In the genomic region with DNA sequence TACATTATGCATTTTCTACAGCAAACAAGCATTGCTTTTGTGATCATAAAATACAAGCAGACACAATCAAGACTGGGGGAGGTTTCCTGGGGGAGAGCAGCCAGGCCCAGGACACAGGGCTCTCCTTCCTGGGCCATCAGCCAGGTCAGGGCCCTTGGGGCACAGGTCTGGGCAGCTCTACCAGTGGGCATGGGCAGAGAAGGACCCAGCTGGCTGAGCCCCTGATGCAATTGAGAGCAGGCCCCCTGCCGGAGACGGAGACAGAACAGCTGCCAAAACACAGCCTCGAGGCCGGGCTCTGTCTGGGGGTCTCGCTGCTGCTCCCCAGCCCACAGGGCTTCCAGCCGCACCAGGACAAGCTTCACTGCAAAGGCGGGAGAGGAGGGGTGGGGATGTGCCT, we compare ENCODE assay signal across 10 cellular contexts. TPM values are rescaled to one million over a fixed set of nuclear protein-coding genes. Genes with fewer than 3 reads are reported as not detected.
DNase-seq lines count a peak whose midpoint lies in the region; TF ChIP-seq lines count a peak whose summit lies in the region.
"Not testable (repeated sequence)": the region's sequence is repeated elsewhere in the genome, so short reads cannot be mapped to it uniquely, and the experiment has no call there.
"Had no signal": no experiment of that assay in that cellular context is flagged by ENCODE, and none has a peak within 500 bp of the region (broad histone marks: within the 10 kb centered on the region; RNA-seq: fewer than 3 reads in every experiment).

No MANE protein-coding gene starts in this region.

- H3K27me3 Mint-ChIP-seq in neural crest cell (ENCODE audit: low read depth), result not testable (repeated sequence)

- TF ChIP-seq EP300 in sigmoid colon (IDR thresholded peaks at IDR 0.05), result not testable (repeated sequence)

- peaks cover 21% of the 10 kb centered on the region for H3K36me3 ChIP-seq in right atrium auricular region
- peaks cover 6 to 40% (median 17%) of the 10 kb centered on the region in 4 donors for H3K36me3 ChIP-seq in sigmoid colon

- not testable (repeated sequence) for TF ChIP-seq POLR2A in sigmoid colon (IDR thresholded peaks at IDR 0.05)

- peak overlapping the region; percentile 57 for H3K4me3 Mint-ChIP-seq in neural crest cell

- intact Hi-C loops in dorsolateral prefrontal cortex (cut with DNase I); sigmoid colon (cut with DNase I): not testable (repeated sequence)

- POLR2A ChIA-PET in RWPE1 (lab: Yijun Ruan, JAX; ENCODE audit: low non-redundant PET), result not testable (repeated sequence)

- H3K9me3 ChIP-seq in right atrium auricular region, sigmoid colon: not testable (repeated sequence)

- DNase-seq in RWPE1 (ENCODE audit: low spot score); astrocyte of the cerebellum (ENCODE audit: low read depth); dorsolateral prefrontal cortex; right atrium auricular region (ENCODE audit: low spot score); neural crest cell (ENCODE audit: low read depth, low spot score): not testable (repeated sequence)
- DNase-seq in sigmoid colon, result peak; percentile 61

- H3K27me3 ChIP-seq in dorsolateral prefrontal cortex, right atrium auricular region, sigmoid colon: not testable (repeated sequence)

- H3K4me1 ChIP-seq in right atrium auricular region (peaks cover 0 to 84% of the 10 kb centered on the region in 2 donors), sigmoid colon (peaks cover 0 to 69% (median 58%) of the 10 kb centered on the region in 4 donors)

- H3K4me3 ChIP-seq in astrocyte of the cerebellum (ENCODE audit: low read depth, low read length); right atrium auricular region; sigmoid colon: not testable (repeated sequence)
- H3K4me3 ChIP-seq in dorsolateral prefrontal cortex, result peak overlapping the region in 1 of 59 donors; percentile 39

- H3K27ac Mint-ChIP-seq in neural crest cell (ENCODE audit: unreplicated experiment), result not testable (repeated sequence)

- not testable (repeated sequence) for H3K9me3 Mint-ChIP-seq in neural crest cell

- in situ Hi-C loops in astrocyte of the cerebellum (cut with HindIII; ENCODE audit: low sequenced_read_pairs), result loop anchor here (25.0 kb wide), 1 partner anchor 147 kb away; no protein-coding TSS in a partner anchor

- CTCF ChIA-PET in RWPE1 (lab: Yijun Ruan, JAX), result not testable (repeated sequence)

- not testable (repeated sequence) for H3K36me3 Mint-ChIP-seq in neural crest cell (ENCODE audit: low read depth)

- 85 to 93% methylated on average over 7 of the region's 7 CpGs for whole genome bisulfite sequencing in sigmoid colon, 2 donors

- not testable (repeated sequence) for TF ChIP-seq CTCF in C4-2B (conservative IDR thresholded peaks at IDR 0.05); RWPE1 (conservative IDR thresholded peaks at IDR 0.05; ENCODE audit: low read depth); right atrium auricular region (IDR thresholded peaks at IDR 0.05); neural crest cell (conservative IDR thresholded peaks at IDR 0.05); sigmoid colon (IDR thresholded peaks at IDR 0.05)
- peak; percentile 24 for TF ChIP-seq CTCF in astrocyte of the cerebellum (IDR thresholded peaks at IDR 0.05; ENCODE audit: low read depth, low read length, missing control alignments)
- TF ChIP-seq CTCF in dorsolateral prefrontal cortex (IDR thresholded peaks at IDR 0.05 in 54 of 56, conservative IDR thresholded peaks at IDR 0.05 in 2 of 56; ENCODE audit: low read depth in 1 of 56, partially characterized antibody in 56 of 56), result peak in 4 of 56 donors; percentile 10 to 24 (median 20)

- peak overlapping the region; percentile 74 for H3K27ac ChIP-seq in C4-2B
- H3K27ac ChIP-seq in RWPE1, result peak overlapping the region; percentile 90
- H3K27ac ChIP-seq in dorsolateral prefrontal cortex, result peak overlapping the region; percentile 49 to 100 (median 98)
- H3K27ac ChIP-seq in right atrium auricular region, result peak overlapping the region; percentile 88 to 93
- peak overlapping the region in 1 of 4 donors; percentile 92 for H3K27ac ChIP-seq in sigmoid colon

- H3K4me1 Mint-ChIP-seq in neural crest cell, result peaks cover 59% of the 10 kb centered on the region

RNA-seq across cellular contexts. Expression of a gene that starts 10.8 kb away (rescaled TPM):
- total RNA-seq in dorsolateral prefrontal cortex (100 to 1,000 TPM in 52 of 120 experiments, 10 to 100 TPM in 68; 67.8 to 163 (median 96.2) TPM), right atrium auricular region (10 to 100 TPM; 58.0 to 88.2 TPM), neural crest cell (63.8 and 64.0 TPM in 2 replicates), sigmoid colon (10 to 100 TPM; 21.7 to 42.9 (median 32.4) TPM)
- 10 to 100 TPM; 45.0 to 82.3 (median 72.6) TPM for polyA plus RNA-seq in sigmoid colon

RNA-seq across cellular contexts. Expression of a gene that starts 21.8 kb away (rescaled TPM):
- total RNA-seq in dorsolateral prefrontal cortex, result 1 to 10 TPM in 1 of 120 experiments, under 1 TPM in 3, not detected in 116; 0.70 to 2.3 (median 0.87) TPM
- not detected for total RNA-seq in right atrium auricular region
- total RNA-seq in neural crest cell, result not detected in 2 replicates
- total RNA-seq in sigmoid colon, result not detected
- 10 to 100 TPM in 1 of 3 donors, under 1 TPM in 1, not detected in 1; 0.48 to 16.8 TPM for polyA plus RNA-seq in sigmoid colon
- total RNA-seq: A172, G401, PC-3 had no signal

RNA-seq across cellular contexts. Expression of a gene that starts 33.7 kb away (rescaled TPM):
- total RNA-seq in dorsolateral prefrontal cortex (under 1 TPM in 3 of 120 experiments, not detected in 117; 0.61 to 0.94 (median 0.63) TPM), right atrium auricular region (not detected), neural crest cell (not detected in 2 replicates), sigmoid colon (not detected)
- 10 to 100 TPM in 1 of 3 donors, under 1 TPM in 1, not detected in 1; 0.42 to 17.4 TPM for polyA plus RNA-seq in sigmoid colon
- total RNA-seq: A172, G401, PC-3 had no signal
